In genomic region chr12:49598527-49598926, GRCh38 we compare ENCODE assay signal across 18 cellular contexts. TPM values are rescaled to one million over a fixed set of nuclear protein-coding genes. Genes with fewer than 3 reads are reported as not detected.
"Had no signal": no experiment of that assay in that cellular context is flagged by ENCODE, and none has a peak within 500 bp of the region (broad histone marks: within the 10 kb centered on the region; RNA-seq: fewer than 3 reads in every experiment).

No MANE protein-coding gene starts in this region.

- H3K27me3 ChIP-seq: esophagus muscularis mucosa, gastrocnemius medialis, heart right ventricle, right atrium auricular region, sigmoid colon had no signal

- H3K9me3 Mint-ChIP-seq: nephron progenitor cell had no signal

- H3K4me3 ChIP-seq: esophagus muscularis mucosa, gastrocnemius medialis, heart right ventricle, left ventricle myocardium inferior, lower lobe of right lung, right atrium auricular region, sigmoid colon, skin epidermis had no signal

- H3K9me3 ChIP-seq: esophagus muscularis mucosa, gastrocnemius medialis, heart right ventricle, left ventricle myocardium inferior, lower lobe of right lung, right atrium auricular region, sigmoid colon had no signal

- H3K4me1 ChIP-seq: esophagus muscularis mucosa, gastrocnemius medialis, heart right ventricle, lower lobe of right lung, right atrium auricular region, sigmoid colon had no signal

- DNase-seq: cortex of kidney; effector memory CD4-positive, alpha-beta T cell; gastrocnemius medialis; heart right ventricle; hypothalamus; left ventricle myocardium inferior; lower lobe of right lung; mesendoderm; naive thymus-derived CD4-positive, alpha-beta T cell; nephron progenitor cell; sigmoid colon; stimulated activated CD4-positive, alpha-beta T cell treated with anti-CD3 and anti-CD28 coated beads, Interleukin-12 subunit alpha, Interleukin-12 subunit beta, amount 100 ng/mL, for 4 hours; stimulated activated naive CD4-positive, alpha-beta T cell treated with Interleukin-2 at 50 U/mL for 16 hours; trophoblast cell had no signal

- ATAC-seq: gastrocnemius medialis; lower lobe of right lung; naive thymus-derived CD4-positive, alpha-beta T cell had no signal

- H3K27me3 Mint-ChIP-seq: naive thymus-derived CD4-positive, alpha-beta T cell had no signal

- H3K36me3 Mint-ChIP-seq: naive thymus-derived CD4-positive, alpha-beta T cell had no signal

- H3K36me3 ChIP-seq: gastrocnemius medialis, left ventricle myocardium inferior, lower lobe of right lung, right atrium auricular region, sigmoid colon had no signal

- H3K27ac ChIP-seq: epithelial cell of prostate, esophagus muscularis mucosa, gastrocnemius medialis, heart right ventricle, left ventricle myocardium inferior, lower lobe of right lung, right atrium auricular region, sigmoid colon, skin epidermis had no signal

- H3K4me3 Mint-ChIP-seq: naive thymus-derived CD4-positive, alpha-beta T cell; nephron progenitor cell had no signal

RNA-seq across cellular contexts. Expression of gene KCNH3, which starts 59.7 kb away (rescaled TPM):
- total RNA-seq: gastrocnemius medialis had no signal
